In genomic region chr4:23023666-23024065, GRCh38 we compare ENCODE assay signal across 24 cellular contexts.
"Had no signal": no experiment of that assay in that cellular context is flagged by ENCODE, and none has a peak within 500 bp of the region (broad histone marks: within the 10 kb centered on the region; RNA-seq: fewer than 3 reads in every experiment).

No MANE protein-coding gene starts in this region.

- H3K4me1 ChIP-seq: gastrocnemius medialis, heart left ventricle, left lung, neural progenitor cell, prostate gland, sigmoid colon, suprapubic skin, transverse colon, upper lobe of right lung, uterus had no signal

- DNase-seq: cortex of kidney; effector CD4-positive, alpha-beta T cell; gastrocnemius medialis; heart left ventricle; left cardiac atrium; left lung; mucosa of descending colon; naive thymus-derived CD4-positive, alpha-beta T cell; right cardiac atrium; sigmoid colon; small intestine; stimulated activated CD4-positive, alpha-beta T cell treated with anti-CD3 and anti-CD28 coated beads, Interleukin-15, amount 100 ng/mL, for 24 hours; stimulated activated CD4-positive, alpha-beta T cell treated with anti-CD3 and anti-CD28 coated beads, Interleukin-2, amount 100 ng/mL, for 48 hours; stimulated activated naive CD4-positive, alpha-beta T cell; stimulated activated naive CD8-positive, alpha-beta T cell treated with anti-CD3 and anti-CD28 coated beads, Interleukin-15, amount 100 ng/mL, for 72 hours; transverse colon; upper lobe of right lung; uterus had no signal

- H3K4me3 ChIP-seq: gastrocnemius medialis, heart left ventricle, hepatocyte, left lung, mucosa of descending colon, neural progenitor cell, prostate gland, sigmoid colon, suprapubic skin, transverse colon, upper lobe of right lung, uterus had no signal

- H3K4me2 ChIP-seq: hepatocyte, neural progenitor cell had no signal

- H3K36me3 ChIP-seq: gastrocnemius medialis, heart left ventricle, left lung, neural progenitor cell, prostate gland, sigmoid colon, suprapubic skin, transverse colon, upper lobe of right lung, uterus had no signal

- H3K27me3 ChIP-seq: gastrocnemius medialis, heart left ventricle, hepatocyte, left lung, neural progenitor cell, sigmoid colon, suprapubic skin, transverse colon, upper lobe of right lung, uterus had no signal

- H2AFZ ChIP-seq: hepatocyte, neural progenitor cell had no signal

- H3K79me2 ChIP-seq: hepatocyte had no signal

- FAIRE-seq: islet of Langerhans, small intestine had no signal

- H3K27ac ChIP-seq: epithelial cell of prostate, gastrocnemius medialis, heart left ventricle, hepatocyte, left lung, neural progenitor cell, prostate gland, sigmoid colon, suprapubic skin, transverse colon, upper lobe of right lung, uterus had no signal

- H3K9me3 ChIP-seq: gastrocnemius medialis, heart left ventricle, left lung, mucosa of descending colon, prostate gland, sigmoid colon, suprapubic skin, transverse colon, upper lobe of right lung, uterus had no signal

- H3K9ac ChIP-seq: neural progenitor cell had no signal
